Comparison of ENCODE assay signal across 14 cellular contexts in the genomic region with DNA sequence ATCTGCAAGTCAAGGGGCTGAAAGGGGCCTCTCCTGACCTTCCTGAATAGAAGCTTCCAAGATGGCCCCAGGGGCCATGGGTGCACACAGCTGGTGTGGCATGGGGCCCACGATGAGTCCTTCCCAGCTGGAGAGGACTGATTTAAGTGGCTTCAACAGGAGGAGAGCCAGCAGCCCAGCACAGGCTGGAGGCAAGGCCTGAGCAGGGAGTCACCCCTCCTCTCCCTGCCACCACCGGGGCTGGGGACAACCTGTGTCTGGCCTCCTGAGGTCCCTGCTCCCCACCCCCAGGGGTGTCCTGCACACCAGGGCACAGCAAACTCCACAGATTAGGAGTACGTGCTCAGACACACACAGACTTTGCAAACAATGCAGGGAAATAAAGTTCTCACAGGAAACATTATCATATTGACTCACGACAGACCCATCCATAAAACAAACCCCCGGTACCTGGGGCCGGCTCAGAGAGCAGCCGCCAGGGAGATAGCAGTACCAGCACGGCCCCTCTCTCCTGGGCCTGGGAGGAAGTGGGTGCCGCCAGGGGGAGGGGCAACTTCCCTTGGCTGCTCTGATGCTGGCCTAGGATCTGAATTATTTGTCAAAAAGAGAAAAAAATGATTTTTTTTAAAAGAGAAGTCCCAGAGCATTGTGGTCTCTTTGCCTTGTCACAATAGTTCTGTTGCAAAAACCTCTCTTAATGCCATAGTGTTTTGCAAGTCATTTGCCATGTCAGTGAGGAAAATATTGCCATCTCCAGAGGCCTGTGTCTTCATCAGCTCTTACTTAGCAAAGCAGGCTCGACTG. TPM values are rescaled to one million over a fixed set of nuclear protein-coding genes. Genes with fewer than 3 reads are reported as not detected.
DNase-seq lines count a peak whose midpoint lies in the region; ATAC-seq and TF ChIP-seq lines count a peak whose summit lies in the region.
"Had no signal": no experiment of that assay in that cellular context is flagged by ENCODE, and none has a peak within 500 bp of the region (broad histone marks: within the 10 kb centered on the region; RNA-seq: fewer than 3 reads in every experiment).

No MANE protein-coding gene starts in this region.

- intact Hi-C loops in activated naive CD4-positive, alpha-beta T cell treated with anti-CD3 and anti-CD28 coated beads for 36 hours (cut with micrococcal nuclease): loop anchor here (1.0 kb wide), 1 partner anchor 9 kb away; no protein-coding TSS in a partner anchor
- intact Hi-C loops in upper lobe of right lung (cut with DNase I): no loop called here

- no peaks in the 10 kb centered on the region for H3K9me3 ChIP-seq in upper lobe of right lung
- no peaks in the 10 kb centered on the region for H3K9me3 ChIP-seq in BE2C
- H3K9me3 ChIP-seq: suprapubic skin had no signal

- no peak for TF ChIP-seq CTCF in upper lobe of right lung (IDR thresholded peaks at IDR 0.05)
- no peak for TF ChIP-seq CTCF in BE2C (IDR thresholded peaks at IDR 0.05; ENCODE audit: low read depth, low read length)

- H3K4me1 Mint-ChIP-seq in activated naive CD4-positive, alpha-beta T cell treated with anti-CD3 and anti-CD28 coated beads for 36 hours (ENCODE audit: low read depth): peaks cover 17% of the 10 kb centered on the region
- peaks cover 6% of the 10 kb centered on the region for H3K4me1 Mint-ChIP-seq in activated CD8-positive, alpha-beta T cell treated with anti-CD3 and anti-CD28 coated beads, Interleukin-2, amount 10 ng/mL, durations not matched to agents 7 days and 5 days (ENCODE audit: low read depth)
- H3K4me1 Mint-ChIP-seq: brain had no signal

- no peaks in the 10 kb centered on the region for H3K9me3 Mint-ChIP-seq in activated naive CD4-positive, alpha-beta T cell treated with anti-CD3 and anti-CD28 coated beads for 36 hours
- H3K9me3 Mint-ChIP-seq in activated CD8-positive, alpha-beta T cell treated with anti-CD3 and anti-CD28 coated beads, Interleukin-2, amount 10 ng/mL, durations not matched to agents 7 days and 5 days (ENCODE audit: insufficient read depth): no peaks in the 10 kb centered on the region

- H3K27me3 ChIP-seq in upper lobe of right lung (no peaks in the 10 kb centered on the region), BE2C (no peaks in the 10 kb centered on the region)

- H3K4me1 ChIP-seq in upper lobe of right lung: peaks cover 5% of the 10 kb centered on the region
- no peaks in the 10 kb centered on the region for H3K4me1 ChIP-seq in BE2C
- H3K4me1 ChIP-seq: suprapubic skin had no signal

- POLR2A ChIA-PET in activated CD8-positive, alpha-beta T cell treated with anti-CD3 and anti-CD28 coated beads, Interleukin-2, amount 10 ng/mL, durations not matched to agents 7 days and 5 days (lab: Charles Lee): interaction anchor here (0.7 kb wide), 1 partner anchor 291 kb away, joined by 3 read pairs; no protein-coding TSS in a partner anchor

- DNase-seq in activated naive CD4-positive, alpha-beta T cell treated with anti-CD3 and anti-CD28 coated beads for 36 hours: peak; percentile 47
- DNase-seq in activated naive CD4-positive, alpha-beta T cell treated with Interleukin-2 at 50 U/mL for 16 hours: no peak
- DNase-seq in activated CD8-positive, alpha-beta T cell treated with anti-CD3 and anti-CD28 coated beads, Interleukin-2, amount 10 ng/mL, durations not matched to agents 7 days and 5 days: peak; percentile 36
- DNase-seq in left lobe of liver (ENCODE audit: low spot score) (no peak), upper lobe of right lung (peak; percentile 74), COR-L47 (lab: John Stamatoyannopoulos, UW) (no peak), BE2C (no peak)
- DNase-seq: activated CD4-positive, alpha-beta T cell treated with anti-CD3 and anti-CD28 coated beads, Interleukin-2, amount 50 U/mL, for 4 hours; NCI-H2029; RPMI8226; stimulated activated CD4-positive, alpha-beta T cell treated with anti-CD3 and anti-CD28 coated beads, Interleukin-1b, Interleukin-23, amount 100 ng/mL, for 48 hours had no signal

- H3K36me3 Mint-ChIP-seq in activated naive CD4-positive, alpha-beta T cell treated with anti-CD3 and anti-CD28 coated beads for 36 hours (ENCODE audit: low read depth): no peaks in the 10 kb centered on the region
- no peaks in the 10 kb centered on the region for H3K36me3 Mint-ChIP-seq in activated CD8-positive, alpha-beta T cell treated with anti-CD3 and anti-CD28 coated beads, Interleukin-2, amount 10 ng/mL, durations not matched to agents 7 days and 5 days (ENCODE audit: low read depth)
- H3K36me3 Mint-ChIP-seq: brain had no signal

- no peak overlapping the region for H3K4me3 ChIP-seq in upper lobe of right lung
- H3K4me3 ChIP-seq in BE2C (ENCODE audit: low read depth, low read length): no peak overlapping the region
- H3K4me3 ChIP-seq: suprapubic skin had no signal

- peak; percentile 64 for ATAC-seq in activated CD8-positive, alpha-beta T cell treated with anti-CD3 and anti-CD28 coated beads, Interleukin-2, amount 10 ng/mL, durations not matched to agents 7 days and 5 days
- ATAC-seq in left lobe of liver: peak; percentile 6
- ATAC-seq in upper lobe of right lung: peak; percentile 37
- ATAC-seq in HG03342 (IDR thresholded peaks at IDR 0.05; ENCODE audit: unreplicated experiment): no peak

- H3K27ac ChIP-seq in upper lobe of right lung: peak overlapping the region; percentile 52
- H3K27ac ChIP-seq: suprapubic skin had no signal

- H3K4me3 Mint-ChIP-seq in activated naive CD4-positive, alpha-beta T cell treated with anti-CD3 and anti-CD28 coated beads for 36 hours: no peak overlapping the region
- H3K4me3 Mint-ChIP-seq in activated CD8-positive, alpha-beta T cell treated with anti-CD3 and anti-CD28 coated beads, Interleukin-2, amount 10 ng/mL, durations not matched to agents 7 days and 5 days: no peak overlapping the region
- H3K4me3 Mint-ChIP-seq: brain had no signal

- H3K36me3 ChIP-seq in upper lobe of right lung (no peaks in the 10 kb centered on the region), BE2C (no peaks in the 10 kb centered on the region)
- H3K36me3 ChIP-seq: suprapubic skin had no signal

- peak overlapping the region; percentile 14 for H3K27ac Mint-ChIP-seq in activated naive CD4-positive, alpha-beta T cell treated with anti-CD3 and anti-CD28 coated beads for 36 hours
- peak overlapping the region; percentile 45 for H3K27ac Mint-ChIP-seq in activated CD8-positive, alpha-beta T cell treated with anti-CD3 and anti-CD28 coated beads, Interleukin-2, amount 10 ng/mL, durations not matched to agents 7 days and 5 days

- H3K27me3 Mint-ChIP-seq in activated naive CD4-positive, alpha-beta T cell treated with anti-CD3 and anti-CD28 coated beads for 36 hours (ENCODE audit: low read depth): no peaks in the 10 kb centered on the region
- no peaks in the 10 kb centered on the region for H3K27me3 Mint-ChIP-seq in activated CD8-positive, alpha-beta T cell treated with anti-CD3 and anti-CD28 coated beads, Interleukin-2, amount 10 ng/mL, durations not matched to agents 7 days and 5 days (ENCODE audit: low read depth)

- CTCF ChIA-PET in activated naive CD4-positive, alpha-beta T cell treated with anti-CD3 and anti-CD28 coated beads for 36 hours (lab: Charles Lee): interaction anchor here (0.6 to 1.5 kb wide), 5 partner anchors 8 to 327 kb away, joined by 3 to 4 read pairs (median 3); partner anchors contain the start of gene TSEN2
- CTCF ChIA-PET in activated CD8-positive, alpha-beta T cell treated with anti-CD3 and anti-CD28 coated beads, Interleukin-2, amount 10 ng/mL, durations not matched to agents 7 days and 5 days (lab: Charles Lee): interaction anchor here (1.2 to 1.3 kb wide), 2 partner anchors 8 to 17 kb away, joined by 3 to 5 read pairs; no protein-coding TSS in a partner anchor

RNA-seq across cellular contexts. Expression of gene TSEN2, which starts 21.9 kb away (rescaled TPM):
- total RNA-seq in activated naive CD4-positive, alpha-beta T cell treated with anti-CD3 and anti-CD28 coated beads for 36 hours: 10 to 100 TPM; 14.0 to 14.8 TPM
- total RNA-seq in activated CD8-positive, alpha-beta T cell treated with anti-CD3 and anti-CD28 coated beads, Interleukin-2, amount 10 ng/mL, durations not matched to agents 7 days and 5 days: 10 to 100 TPM in 1 of 2 experiments, 1 to 10 TPM in 1; 9.4 to 10.7 TPM
- 4.8 TPM for total RNA-seq in left lobe of liver
- 16.0 TPM for total RNA-seq in upper lobe of right lung
- 11.9 TPM for polyA plus RNA-seq in BE2C (2012; ENCODE audit: insufficient read depth, insufficient read length, low read depth)

Comparison
In these comparisons a context has a peak if more than half of its experiments do, and no peak if none do; other contexts are left out.
1. DNase-seq: peak in activated naive CD4-positive, alpha-beta T cell treated with anti-CD3 and anti-CD28 coated beads for 36 hours (single experiment), activated CD8-positive, alpha-beta T cell treated with anti-CD3 and anti-CD28 coated beads, Interleukin-2, amount 10 ng/mL, durations not matched to agents 7 days and 5 days (single experiment) and upper lobe of right lung (single experiment); none in activated naive CD4-positive, alpha-beta T cell treated with Interleukin-2 at 50 U/mL for 16 hours (single experiment), left lobe of liver (single experiment), COR-L47 (single experiment) and BE2C (single experiment).